In genomic region chr15:40793216-40793989, GRCh38 we compare ENCODE assay signal across 8 cellular contexts.
DNase-seq lines count a peak whose midpoint lies in the region; ATAC-seq and TF ChIP-seq lines count a peak whose summit lies in the region.

No MANE protein-coding gene starts in this region.

- H3K9me3 Mint-ChIP-seq in activated T-cell treated with anti-CD3 and anti-CD28 coated beads, Interleukin-2, amount 50 U/mL, for 24 hours: no peaks in the 10 kb centered on the region

- H3K9me3 ChIP-seq in RWPE2 (ENCODE audit: severe bottlenecking): no peaks in the 10 kb centered on the region

- no peaks in the 10 kb centered on the region for H3K27me3 ChIP-seq in RWPE2 (ENCODE audit: insufficient read depth, poor library complexity, severe bottlenecking)

- ATAC-seq in RWPE2 (ENCODE audit: low read depth) (peak; percentile 89), GM18502 (IDR thresholded peaks at IDR 0.05; ENCODE audit: poor library complexity, unreplicated experiment) (no peak), HG02678 (IDR thresholded peaks at IDR 0.05; ENCODE audit: unreplicated experiment) (no peak)
- ATAC-seq in stimulated activated naive CD8-positive, alpha-beta T cell treated with anti-CD3 and anti-CD28 coated beads, Interleukin-15, Interleukin-2, amounts not matched to agents 100 U/mL and 50 U/mL, for 24 hours: peak; percentile 25

- peaks cover 38% of the 10 kb centered on the region for H3K4me1 Mint-ChIP-seq in activated T-cell treated with anti-CD3 and anti-CD28 coated beads, Interleukin-2, amount 50 U/mL, for 24 hours (ENCODE audit: low read depth)

- peaks cover 61% of the 10 kb centered on the region for H3K4me1 ChIP-seq in RWPE2 (ENCODE audit: insufficient read depth, poor library complexity, severe bottlenecking)

- no peak overlapping the region for H3K4me3 ChIP-seq in RWPE2 (ENCODE audit: severe bottlenecking)
- H3K4me3 ChIP-seq in fibroblast of mammary gland (ENCODE audit: control insufficient read depth, low read depth, low read length): no peak overlapping the region

- peaks cover 31% of the 10 kb centered on the region for H3K36me3 ChIP-seq in RWPE2 (ENCODE audit: low read depth)

- DNase-seq in activated T-cell treated with anti-CD3 and anti-CD28 coated beads, Interleukin-2, amount 50 U/mL, for 24 hours: no peak
- no peak for DNase-seq in activated T-cell treated with anti-CD3 and anti-CD28 coated beads for 4 hours
- peak; percentile 91 for DNase-seq in RWPE2 (ENCODE audit: low spot score)
- DNase-seq in fibroblast of mammary gland (ENCODE audit: low read depth): peak; percentile 99
- DNase-seq in stimulated activated naive CD8-positive, alpha-beta T cell treated with anti-CD3 and anti-CD28 coated beads, Interleukin-15, Interleukin-2, amounts not matched to agents 100 U/mL and 50 U/mL, for 24 hours: peak; percentile 26
- DNase-seq in NCI-H1092 (lab: John Stamatoyannopoulos, UW): no peak

- H3K27ac Mint-ChIP-seq in activated T-cell treated with anti-CD3 and anti-CD28 coated beads, Interleukin-2, amount 50 U/mL, for 24 hours: peak overlapping the region; percentile 14

- H3K27me3 Mint-ChIP-seq in activated T-cell treated with anti-CD3 and anti-CD28 coated beads, Interleukin-2, amount 50 U/mL, for 24 hours: no peaks in the 10 kb centered on the region

- peak overlapping the region; percentile 96 for H3K27ac ChIP-seq in RWPE2 (ENCODE audit: poor library complexity, severe bottlenecking)

- no peak overlapping the region for H3K4me3 Mint-ChIP-seq in activated T-cell treated with anti-CD3 and anti-CD28 coated beads, Interleukin-2, amount 50 U/mL, for 24 hours

- H3K36me3 Mint-ChIP-seq in activated T-cell treated with anti-CD3 and anti-CD28 coated beads, Interleukin-2, amount 50 U/mL, for 24 hours (ENCODE audit: low read depth): peaks cover 43% of the 10 kb centered on the region

- TF ChIP-seq CTCF in RWPE2 (IDR thresholded peaks at IDR 0.05; ENCODE audit: poor library complexity, severe bottlenecking) (no peak), fibroblast of mammary gland (conservative IDR thresholded peaks at IDR 0.05; ENCODE audit: control insufficient read depth, insufficient read depth, low read depth, low read length) (no peak)

Comparison
In these comparisons a context has a peak if more than half of its experiments do, and no peak if none do; other contexts are left out.
1. DNase-seq: peak in RWPE2 (single experiment), fibroblast of mammary gland (single experiment) and stimulated activated naive CD8-positive, alpha-beta T cell treated with anti-CD3 and anti-CD28 coated beads, Interleukin-15, Interleukin-2, amounts not matched to agents 100 U/mL and 50 U/mL, for 24 hours (single experiment); none in activated T-cell treated with anti-CD3 and anti-CD28 coated beads, Interleukin-2, amount 50 U/mL, for 24 hours (single experiment), activated T-cell treated with anti-CD3 and anti-CD28 coated beads for 4 hours (single experiment) and NCI-H1092 (single experiment).
2. ATAC-seq: peak in RWPE2 (single experiment) and stimulated activated naive CD8-positive, alpha-beta T cell treated with anti-CD3 and anti-CD28 coated beads, Interleukin-15, Interleukin-2, amounts not matched to agents 100 U/mL and 50 U/mL, for 24 hours (single experiment); none in GM18502 (single experiment) and HG02678 (single experiment).